Comparison of ENCODE assay signal across 10 cellular contexts in the genomic region with DNA sequence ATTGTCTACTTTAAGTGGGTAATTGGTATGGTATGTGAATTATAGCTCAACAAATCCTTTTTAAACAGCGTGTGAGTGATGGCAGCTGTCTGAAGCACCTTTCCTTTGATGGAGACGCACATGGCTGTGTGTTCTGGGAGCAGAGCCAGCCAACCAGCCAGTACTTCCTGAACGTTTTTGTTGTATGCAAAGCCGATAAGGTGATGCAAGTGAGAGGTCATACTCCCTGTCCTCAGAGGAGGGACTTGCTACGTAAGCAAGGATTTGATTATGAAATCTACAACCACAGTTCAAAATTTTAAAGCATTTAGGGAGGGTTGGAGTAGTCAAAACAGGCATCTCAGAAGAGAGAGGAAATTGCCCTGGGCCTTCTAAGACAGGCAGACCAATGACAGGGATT. TPM values are rescaled to one million over a fixed set of nuclear protein-coding genes. Genes with fewer than 3 reads are reported as not detected.
DNase-seq lines count a peak whose midpoint lies in the region; ATAC-seq, FAIRE-seq and TF ChIP-seq lines count a peak whose summit lies in the region.
"Had no signal": no experiment of that assay in that cellular context is flagged by ENCODE, and none has a peak within 500 bp of the region (broad histone marks: within the 10 kb centered on the region; RNA-seq: fewer than 3 reads in every experiment).

No MANE protein-coding gene starts in this region.

- H3K4me3 ChIP-seq in astrocyte of the spinal cord (ENCODE audit: low read depth, low read length) (no peak overlapping the region), mucosa of descending colon (no peak overlapping the region), mesenchymal stem cell (ENCODE audit: insufficient read depth in 1 of 2, low read depth in 1 of 2, low read length in 2 of 2) (no peak overlapping the region)

- no peak overlapping the region for H3K23ac ChIP-seq in mesenchymal stem cell (ENCODE audit: low read length in 2 of 2)

- H2BK15ac ChIP-seq in mesenchymal stem cell (ENCODE audit: low read depth, poor library complexity, severe bottlenecking) = no peak overlapping the region

- no peak overlapping the region for H4K8ac ChIP-seq in mesenchymal stem cell (ENCODE audit: low read length)

- H3K4me2 ChIP-seq in mesenchymal stem cell (ENCODE audit: low read length, poor library complexity, severe bottlenecking) = no peak overlapping the region

- no peak overlapping the region for H3K14ac ChIP-seq in mesenchymal stem cell (ENCODE audit: low read length in 2 of 2)

- H3K9ac ChIP-seq in mesenchymal stem cell (ENCODE audit: low read length) = no peak overlapping the region

- H3K27me3 ChIP-seq in mesenchymal stem cell (ENCODE audit: control insufficient read depth in 1 of 2, insufficient read depth in 1 of 2, low read length in 2 of 2) = peaks cover 7 to 14% of the 10 kb centered on the region in 2 experiments
- H3K27me3 ChIP-seq: neutrophil had no signal

- no peaks in the 10 kb centered on the region for H3K9me3 ChIP-seq in mucosa of descending colon
- H3K9me3 ChIP-seq in mesenchymal stem cell (ENCODE audit: control insufficient read depth, low read length) = no peaks in the 10 kb centered on the region
- H3K9me3 ChIP-seq: neutrophil had no signal

- H2BK12ac ChIP-seq in mesenchymal stem cell (ENCODE audit: low read length in 2 of 2) = no peak overlapping the region

- no peak for FAIRE-seq in GM19239 (lab: Jason Lieb, UNC)
- FAIRE-seq: H1 had no signal

- no peak overlapping the region for H4K91ac ChIP-seq in mesenchymal stem cell (ENCODE audit: low read length)

- H3K36me3 ChIP-seq in mucosa of descending colon (ENCODE audit: low read depth) = no peaks in the 10 kb centered on the region
- no peaks in the 10 kb centered on the region for H3K36me3 ChIP-seq in mesenchymal stem cell (ENCODE audit: control insufficient read depth in 1 of 2, insufficient read depth in 2 of 2, low read depth in 1 of 2, low read length in 2 of 2)
- H3K36me3 ChIP-seq: neutrophil had no signal

- peak; percentile 71 for DNase-seq in ELR (ENCODE audit: low read depth)
- DNase-seq in NCI-H2081 treated with DMSO at 0.1 percent for 48 hours (lab: John Stamatoyannopoulos, UW) = peak; percentile 14
- DNase-seq in astrocyte of the spinal cord (ENCODE audit: low read depth, low spot score) = peak; percentile 49
- DNase-seq in mucosa of descending colon = peak in 1 of 3 donors; percentile 53
- no peak for DNase-seq in GM19239 (ENCODE audit: insufficient read length, low spot score)
- DNase-seq in mesenchymal stem cell = no peak
- DNase-seq in nucleus accumbens (lab: John Stamatoyannopoulos, UW) = no peak

- TF ChIP-seq CTCF in astrocyte of the spinal cord (IDR thresholded peaks at IDR 0.05; ENCODE audit: low read depth, low read length) (no peak), mucosa of descending colon (IDR thresholded peaks at IDR 0.05) (no peak)

- no peak overlapping the region for H3K27ac ChIP-seq in mesenchymal stem cell (ENCODE audit: low read length, poor library complexity, severe bottlenecking)
- H3K27ac ChIP-seq: neutrophil had no signal

- H2BK5ac ChIP-seq in mesenchymal stem cell (ENCODE audit: low read depth, low read length, poor library complexity, severe bottlenecking) = no peak overlapping the region

- H3K79me1 ChIP-seq in mesenchymal stem cell (replicated peaks; ENCODE audit: low read length, poor library complexity, severe bottlenecking) = no peaks in the 10 kb centered on the region

- intact Hi-C loops in mucosa of descending colon (cut with DNase I, micrococcal nuclease) = no loop called here

- no peak overlapping the region for H2AFZ ChIP-seq in mesenchymal stem cell (ENCODE audit: low read depth, low read length)

- WGBS in mesenchymal stem cell = 66% methylated on average over 4 of the region's 5 CpGs

- H3K4ac ChIP-seq in mesenchymal stem cell (ENCODE audit: low read depth in 1 of 2, low read length in 2 of 2) = no peak overlapping the region

- ATAC-seq in mucosa of descending colon (peak; percentile 82), GM21717 (IDR thresholded peaks at IDR 0.05; ENCODE audit: unreplicated experiment) (no peak)

- no peak overlapping the region for H3K18ac ChIP-seq in mesenchymal stem cell (ENCODE audit: low read depth in 1 of 2, low read length in 2 of 2)

- in situ Hi-C loops in astrocyte of the spinal cord (cut with HindIII; ENCODE audit: low sequenced_read_pairs) = no loop called here

- no peak overlapping the region for H2BK120ac ChIP-seq in mesenchymal stem cell (ENCODE audit: low read depth, low read length)

- H3K4me1 ChIP-seq in mucosa of descending colon (ENCODE audit: low read depth) (no peaks in the 10 kb centered on the region), mesenchymal stem cell (ENCODE audit: control insufficient read depth, insufficient read depth, low read depth, low read length) (no peaks in the 10 kb centered on the region)

- H2AK5ac ChIP-seq in mesenchymal stem cell (ENCODE audit: low read length, severe bottlenecking) = no peak overlapping the region

RNA-seq across cellular contexts. Expression of gene ARHGEF4, which starts 28.1 kb away (rescaled TPM):
- total RNA-seq in mucosa of descending colon = 10 to 100 TPM in 1 of 3 donors, 1 to 10 TPM in 1, under 1 TPM in 1; 0.94 to 14.0 (median 1.5) TPM
- polyA plus RNA-seq in mesenchymal stem cell (2013, experiment 1 of 2) = 0.37 TPM
- polyA plus RNA-seq in mesenchymal stem cell (2013, experiment 2 of 2) = 0.60 TPM

Comparison
In these comparisons a context has a peak if more than half of its experiments do, and no peak if none do; other contexts are left out.
1. DNase-seq: peak in ELR (single experiment), NCI-H2081 treated with DMSO at 0.1 percent for 48 hours (single experiment) and astrocyte of the spinal cord (single experiment); none in GM19239 (single experiment), mesenchymal stem cell (single experiment) and nucleus accumbens (0 of 56).